In the genomic region with DNA sequence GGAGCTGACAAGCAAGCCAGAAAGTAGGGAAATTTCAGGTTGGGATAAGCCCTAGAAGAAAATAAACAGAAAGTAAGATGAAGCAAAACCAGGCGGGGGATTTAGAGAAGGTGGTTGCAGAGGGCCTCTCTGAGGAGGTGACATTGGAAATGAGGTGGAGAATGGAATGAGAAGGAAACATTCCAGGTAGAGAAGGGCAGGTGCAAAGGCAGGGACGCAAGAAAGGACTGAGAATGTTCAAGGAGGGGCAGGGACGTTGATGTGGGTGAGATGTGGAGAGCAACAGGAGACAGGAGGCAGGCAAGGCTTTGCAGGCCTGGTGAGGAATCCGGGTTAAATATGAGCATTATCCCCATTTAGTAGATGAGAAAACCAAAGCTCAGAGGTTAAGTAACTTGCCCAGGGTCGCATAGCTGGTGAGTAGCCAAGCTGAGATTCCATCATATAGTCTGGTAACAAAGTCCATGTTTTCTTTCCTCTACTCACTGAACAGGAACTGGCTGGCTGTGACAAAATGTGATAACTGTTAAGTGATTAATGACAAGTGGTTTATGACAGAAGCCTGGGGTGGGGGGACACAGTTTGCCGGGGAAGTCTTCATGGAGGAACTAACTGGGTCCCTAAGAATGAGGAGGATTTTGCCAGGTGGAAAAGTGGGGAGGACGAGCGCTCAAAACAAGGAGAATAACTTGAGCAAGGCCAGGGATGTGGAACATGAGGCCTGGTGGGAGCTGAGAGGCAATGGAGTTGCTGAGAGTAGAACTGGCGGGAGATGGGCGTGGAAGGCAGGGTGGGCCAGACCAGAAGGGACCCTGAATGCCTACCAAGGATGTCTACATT, we compare ENCODE assay signal across 1 cellular context.
TF ChIP-seq lines count a peak whose summit lies in the region.

No MANE protein-coding gene starts in this region.

TF ChIP-seq in HepG2, 621 proteins besides CTCF, POLR2A, EP300 and RAD21 (continued from another document and continues in another):
- TF ChIP-seq, protein P1, sequence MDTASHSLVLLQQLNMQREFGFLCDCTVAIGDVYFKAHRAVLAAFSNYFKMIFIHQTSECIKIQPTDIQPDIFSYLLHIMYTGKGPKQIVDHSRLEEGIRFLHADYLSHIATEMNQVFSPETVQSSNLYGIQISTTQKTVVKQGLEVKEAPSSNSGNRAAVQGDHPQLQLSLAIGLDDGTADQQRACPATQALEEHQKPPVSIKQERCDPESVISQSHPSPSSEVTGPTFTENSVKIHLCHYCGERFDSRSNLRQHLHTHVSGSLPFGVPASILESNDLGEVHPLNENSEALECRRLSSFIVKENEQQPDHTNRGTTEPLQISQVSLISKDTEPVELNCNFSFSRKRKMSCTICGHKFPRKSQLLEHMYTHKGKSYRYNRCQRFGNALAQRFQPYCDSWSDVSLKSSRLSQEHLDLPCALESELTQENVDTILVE (CRISPR knock-in tag; IDR thresholded peaks at IDR 0.05), result peak; percentile 80; the same call in 1 of the 2 replicates
- TF ChIP-seq POLR2G (IDR thresholded peaks at IDR 0.05; ENCODE audit: low read depth, low read length) (0 out of 2 replicates have a peak, but pooled peaks have one; percentile 14), IKZF4 (CRISPR knock-in tag; IDR thresholded peaks at IDR 0.05; ENCODE audit: borderline replicate concordance, low read depth, not compliant biosample characterization) (no peak), ZNF850 (CRISPR knock-in tag; conservative IDR thresholded peaks at IDR 0.05) (no peak), PRMT3 (CRISPR knock-in tag; IDR thresholded peaks at IDR 0.05; ENCODE audit: borderline replicate concordance, low read depth) (no peak), SNRNP70 (IDR thresholded peaks at IDR 0.05; ENCODE audit: low read depth, low read length) (no peak), SPEN (CRISPR knock-in tag; IDR thresholded peaks at IDR 0.05; ENCODE audit: low read depth) (peak; percentile 81; the same call in 1 of the 2 replicates), ZNF501 (CRISPR knock-in tag; IDR thresholded peaks at IDR 0.05) (peak; percentile 88), NFYB (CRISPR knock-in tag; IDR thresholded peaks at IDR 0.05) (0 out of 2 replicates have a peak, but pooled peaks have one; percentile 9), ZNF75D (CRISPR knock-in tag; IDR thresholded peaks at IDR 0.05; ENCODE audit: borderline replicate concordance) (no peak), RFX3 (CRISPR knock-in tag; IDR thresholded peaks at IDR 0.05) (0 out of 2 replicates have a peak, but pooled peaks have one; percentile 37), HNF4G (IDR thresholded peaks at IDR 0.05; ENCODE audit: borderline replicate concordance, low read depth, low read length) (peak; percentile 98), HNF4G (CRISPR knock-in tag; IDR thresholded peaks at IDR 0.05; ENCODE audit: borderline replicate concordance, low read depth) (peak; percentile 96), ZMAT3 (CRISPR knock-in tag; conservative IDR thresholded peaks at IDR 0.05) (no peak; the same call in 1 of the 2 replicates), ZNF607 (CRISPR knock-in tag; IDR thresholded peaks at IDR 0.05; ENCODE audit: borderline replicate concordance) (peak; percentile 82), HNRNPL (IDR thresholded peaks at IDR 0.05; ENCODE audit: low read depth, low read length) (no peak), ZNF747 (CRISPR knock-in tag; IDR thresholded peaks at IDR 0.05; ENCODE audit: borderline replicate concordance) (peak; percentile 92), SRF (IDR thresholded peaks at IDR 0.05; ENCODE audit: low read depth, low read length) (0 out of 2 replicates have a peak, but pooled peaks have one; percentile 35), RAD51 (IDR thresholded peaks at IDR 0.05; ENCODE audit: borderline replicate concordance) (no peak), MAF1 (CRISPR knock-in tag; IDR thresholded peaks at IDR 0.05; ENCODE audit: borderline replicate concordance) (no peak), BHLHE40 (IDR thresholded peaks at IDR 0.05; ENCODE audit: low read length) (no peak), PTBP1 (IDR thresholded peaks at IDR 0.05; ENCODE audit: low read depth, low read length, poor library complexity, severe bottlenecking) (no peak), NFIC (IDR thresholded peaks at IDR 0.05; ENCODE audit: low read length) (peak; percentile 88), ZNF746 (CRISPR knock-in tag; IDR thresholded peaks at IDR 0.05) (peak; percentile 74; the same call in 1 of the 2 replicates), TGIF2 (CRISPR knock-in tag; IDR thresholded peaks at IDR 0.05) (no peak), POGZ (CRISPR knock-in tag; IDR thresholded peaks at IDR 0.05) (peak; percentile 90), NFE2L1 (CRISPR knock-in tag; IDR thresholded peaks at IDR 0.05; ENCODE audit: borderline replicate concordance) (no peak), ZNF777 (CRISPR knock-in tag; IDR thresholded peaks at IDR 0.05) (no peak), HMG20B (CRISPR knock-in tag; conservative IDR thresholded peaks at IDR 0.05) (peak; percentile 96), FOXM1 (CRISPR knock-in tag; IDR thresholded peaks at IDR 0.05) (no peak), ZNF550 (CRISPR knock-in tag; IDR thresholded peaks at IDR 0.05; ENCODE audit: borderline replicate concordance) (no peak), MAZ (IDR thresholded peaks at IDR 0.05; ENCODE audit: borderline replicate concordance, low read depth, low read length) (no peak), MAZ (CRISPR knock-in tag; IDR thresholded peaks at IDR 0.05; ENCODE audit: low read depth) (peak; percentile 77; the same call in 1 of the 2 replicates), ZSCAN30 (CRISPR knock-in tag; IDR thresholded peaks at IDR 0.05) (no peak), NR2F2 (IDR thresholded peaks at IDR 0.05; ENCODE audit: borderline replicate concordance, low read depth) (peak; percentile 90), ZNF772 (CRISPR knock-in tag; IDR thresholded peaks at IDR 0.05) (peak; percentile 91), ZNF136 (CRISPR knock-in tag; IDR thresholded peaks at IDR 0.05; ENCODE audit: low read depth) (peak; percentile 87; the same call in 1 of the 2 replicates)
- TF ChIP-seq, protein P2, sequence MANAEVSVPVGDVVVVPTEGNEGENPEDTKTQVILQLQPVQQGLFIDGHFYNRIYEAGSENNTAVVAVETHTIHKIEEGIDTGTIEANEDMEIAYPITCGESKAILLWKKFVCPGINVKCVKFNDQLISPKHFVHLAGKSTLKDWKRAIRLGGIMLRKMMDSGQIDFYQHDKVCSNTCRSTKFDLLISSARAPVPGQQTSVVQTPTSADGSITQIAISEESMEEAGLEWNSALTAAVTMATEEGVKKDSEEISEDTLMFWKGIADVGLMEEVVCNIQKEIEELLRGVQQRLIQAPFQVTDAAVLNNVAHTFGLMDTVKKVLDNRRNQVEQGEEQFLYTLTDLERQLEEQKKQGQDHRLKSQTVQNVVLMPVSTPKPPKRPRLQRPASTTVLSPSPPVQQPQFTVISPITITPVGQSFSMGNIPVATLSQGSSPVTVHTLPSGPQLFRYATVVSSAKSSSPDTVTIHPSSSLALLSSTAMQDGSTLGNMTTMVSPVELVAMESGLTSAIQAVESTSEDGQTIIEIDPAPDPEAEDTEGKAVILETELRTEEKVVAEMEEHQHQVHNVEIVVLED (CRISPR knock-in tag; IDR thresholded peaks at IDR 0.05; ENCODE audit: borderline replicate concordance), result peak; percentile 71
- TF ChIP-seq, protein P3, sequence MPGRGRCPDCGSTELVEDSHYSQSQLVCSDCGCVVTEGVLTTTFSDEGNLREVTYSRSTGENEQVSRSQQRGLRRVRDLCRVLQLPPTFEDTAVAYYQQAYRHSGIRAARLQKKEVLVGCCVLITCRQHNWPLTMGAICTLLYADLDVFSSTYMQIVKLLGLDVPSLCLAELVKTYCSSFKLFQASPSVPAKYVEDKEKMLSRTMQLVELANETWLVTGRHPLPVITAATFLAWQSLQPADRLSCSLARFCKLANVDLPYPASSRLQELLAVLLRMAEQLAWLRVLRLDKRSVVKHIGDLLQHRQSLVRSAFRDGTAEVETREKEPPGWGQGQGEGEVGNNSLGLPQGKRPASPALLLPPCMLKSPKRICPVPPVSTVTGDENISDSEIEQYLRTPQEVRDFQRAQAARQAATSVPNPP (CRISPR knock-in tag; IDR thresholded peaks at IDR 0.05), result 0 out of 2 replicates have a peak, but pooled peaks have one; percentile 39
- TF ChIP-seq, protein P4, sequence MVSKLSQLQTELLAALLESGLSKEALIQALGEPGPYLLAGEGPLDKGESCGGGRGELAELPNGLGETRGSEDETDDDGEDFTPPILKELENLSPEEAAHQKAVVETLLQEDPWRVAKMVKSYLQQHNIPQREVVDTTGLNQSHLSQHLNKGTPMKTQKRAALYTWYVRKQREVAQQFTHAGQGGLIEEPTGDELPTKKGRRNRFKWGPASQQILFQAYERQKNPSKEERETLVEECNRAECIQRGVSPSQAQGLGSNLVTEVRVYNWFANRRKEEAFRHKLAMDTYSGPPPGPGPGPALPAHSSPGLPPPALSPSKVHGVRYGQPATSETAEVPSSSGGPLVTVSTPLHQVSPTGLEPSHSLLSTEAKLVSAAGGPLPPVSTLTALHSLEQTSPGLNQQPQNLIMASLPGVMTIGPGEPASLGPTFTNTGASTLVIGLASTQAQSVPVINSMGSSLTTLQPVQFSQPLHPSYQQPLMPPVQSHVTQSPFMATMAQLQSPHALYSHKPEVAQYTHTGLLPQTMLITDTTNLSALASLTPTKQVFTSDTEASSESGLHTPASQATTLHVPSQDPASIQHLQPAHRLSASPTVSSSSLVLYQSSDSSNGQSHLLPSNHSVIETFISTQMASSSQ (IDR thresholded peaks at IDR 0.05; ENCODE audit: low read depth), result no peak
- TF ChIP-seq, protein P4 (CRISPR knock-in tag; IDR thresholded peaks at IDR 0.05; ENCODE audit: borderline replicate concordance), result peak; percentile 38; the same call in 1 of the 2 replicates
- TF ChIP-seq, protein P5, sequence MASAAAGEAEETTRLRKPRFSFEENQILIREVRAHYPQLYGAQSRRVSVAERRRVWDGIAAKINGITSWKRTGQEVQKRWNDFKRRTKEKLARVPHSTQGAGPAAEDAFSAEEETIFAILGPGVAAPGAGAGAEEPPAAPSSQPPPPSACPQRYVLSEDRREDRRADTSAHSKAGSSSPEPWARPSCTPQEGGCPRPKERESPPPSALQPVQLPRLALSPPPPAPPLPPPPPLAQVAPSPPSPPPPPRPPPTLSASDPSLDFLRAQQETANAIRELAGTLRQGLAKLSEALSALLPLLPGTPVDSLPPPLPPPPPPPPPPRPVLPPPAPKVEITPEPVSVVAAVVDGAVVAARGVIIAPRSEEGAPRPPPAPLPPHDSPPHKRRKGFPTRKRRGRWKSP (CRISPR knock-in tag; IDR thresholded peaks at IDR 0.05), result no peak
- TF ChIP-seq, protein P6, sequence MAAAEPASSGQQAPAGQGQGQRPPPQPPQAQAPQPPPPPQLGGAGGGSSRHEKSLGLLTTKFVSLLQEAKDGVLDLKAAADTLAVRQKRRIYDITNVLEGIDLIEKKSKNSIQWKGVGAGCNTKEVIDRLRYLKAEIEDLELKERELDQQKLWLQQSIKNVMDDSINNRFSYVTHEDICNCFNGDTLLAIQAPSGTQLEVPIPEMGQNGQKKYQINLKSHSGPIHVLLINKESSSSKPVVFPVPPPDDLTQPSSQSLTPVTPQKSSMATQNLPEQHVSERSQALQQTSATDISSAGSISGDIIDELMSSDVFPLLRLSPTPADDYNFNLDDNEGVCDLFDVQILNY (CRISPR knock-in tag; conservative IDR thresholded peaks at IDR 0.05), result no peak
- TF ChIP-seq, protein P7, sequence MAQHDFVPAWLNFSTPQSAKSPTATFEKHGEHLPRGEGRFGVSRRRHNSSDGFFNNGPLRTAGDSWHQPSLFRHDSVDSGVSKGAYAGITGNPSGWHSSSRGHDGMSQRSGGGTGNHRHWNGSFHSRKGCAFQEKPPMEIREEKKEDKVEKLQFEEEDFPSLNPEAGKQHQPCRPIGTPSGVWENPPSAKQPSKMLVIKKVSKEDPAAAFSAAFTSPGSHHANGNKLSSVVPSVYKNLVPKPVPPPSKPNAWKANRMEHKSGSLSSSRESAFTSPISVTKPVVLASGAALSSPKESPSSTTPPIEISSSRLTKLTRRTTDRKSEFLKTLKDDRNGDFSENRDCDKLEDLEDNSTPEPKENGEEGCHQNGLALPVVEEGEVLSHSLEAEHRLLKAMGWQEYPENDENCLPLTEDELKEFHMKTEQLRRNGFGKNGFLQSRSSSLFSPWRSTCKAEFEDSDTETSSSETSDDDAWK (CRISPR knock-in tag; IDR thresholded peaks at IDR 0.05), result no peak
- TF ChIP-seq, protein P8, sequence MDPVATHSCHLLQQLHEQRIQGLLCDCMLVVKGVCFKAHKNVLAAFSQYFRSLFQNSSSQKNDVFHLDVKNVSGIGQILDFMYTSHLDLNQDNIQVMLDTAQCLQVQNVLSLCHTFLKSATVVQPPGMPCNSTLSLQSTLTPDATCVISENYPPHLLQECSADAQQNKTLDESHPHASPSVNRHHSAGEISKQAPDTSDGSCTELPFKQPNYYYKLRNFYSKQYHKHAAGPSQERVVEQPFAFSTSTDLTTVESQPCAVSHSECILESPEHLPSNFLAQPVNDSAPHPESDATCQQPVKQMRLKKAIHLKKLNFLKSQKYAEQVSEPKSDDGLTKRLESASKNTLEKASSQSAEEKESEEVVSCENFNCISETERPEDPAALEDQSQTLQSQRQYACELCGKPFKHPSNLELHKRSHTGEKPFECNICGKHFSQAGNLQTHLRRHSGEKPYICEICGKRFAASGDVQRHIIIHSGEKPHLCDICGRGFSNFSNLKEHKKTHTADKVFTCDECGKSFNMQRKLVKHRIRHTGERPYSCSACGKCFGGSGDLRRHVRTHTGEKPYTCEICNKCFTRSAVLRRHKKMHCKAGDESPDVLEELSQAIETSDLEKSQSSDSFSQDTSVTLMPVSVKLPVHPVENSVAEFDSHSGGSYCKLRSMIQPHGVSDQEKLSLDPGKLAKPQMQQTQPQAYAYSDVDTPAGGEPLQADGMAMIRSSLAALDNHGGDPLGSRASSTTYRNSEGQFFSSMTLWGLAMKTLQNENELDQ (CRISPR knock-in tag; IDR thresholded peaks at IDR 0.05; ENCODE audit: borderline replicate concordance), result no peak
- TF ChIP-seq, protein P9, sequence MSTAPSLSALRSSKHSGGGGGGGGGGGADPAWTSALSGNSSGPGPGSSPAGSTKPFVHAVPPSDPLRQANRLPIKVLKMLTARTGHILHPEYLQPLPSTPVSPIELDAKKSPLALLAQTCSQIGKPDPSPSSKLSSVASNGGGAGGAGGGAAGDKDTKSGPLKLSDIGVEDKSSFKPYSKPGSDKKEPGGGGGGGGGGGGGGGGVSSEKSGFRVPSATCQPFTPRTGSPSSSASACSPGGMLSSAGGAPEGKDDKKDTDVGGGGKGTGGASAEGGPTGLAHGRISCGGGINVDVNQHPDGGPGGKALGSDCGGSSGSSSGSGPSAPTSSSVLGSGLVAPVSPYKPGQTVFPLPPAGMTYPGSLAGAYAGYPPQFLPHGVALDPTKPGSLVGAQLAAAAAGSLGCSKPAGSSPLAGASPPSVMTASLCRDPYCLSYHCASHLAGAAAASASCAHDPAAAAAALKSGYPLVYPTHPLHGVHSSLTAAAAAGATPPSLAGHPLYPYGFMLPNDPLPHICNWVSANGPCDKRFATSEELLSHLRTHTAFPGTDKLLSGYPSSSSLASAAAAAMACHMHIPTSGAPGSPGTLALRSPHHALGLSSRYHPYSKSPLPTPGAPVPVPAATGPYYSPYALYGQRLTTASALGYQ (CRISPR knock-in tag; IDR thresholded peaks at IDR 0.05), result no peak; the same call in 1 of the 2 replicates
